ENCODE assay signal across 30 cellular contexts in genomic region chr3:15079083-15079482, GRCh38.
"Had no signal": no experiment of that assay in that cellular context is flagged by ENCODE, and none has a peak within 500 bp of the region (broad histone marks: within the 10 kb centered on the region; RNA-seq: fewer than 3 reads in every experiment).

No MANE protein-coding gene starts in this region.

- H3K27me3 ChIP-seq: colonic mucosa, esophagus squamous epithelium had no signal

- H3K27ac Mint-ChIP-seq: activated CD4-positive, alpha-beta memory T cell treated with anti-CD3 and anti-CD28 coated beads for 36 hours; activated CD4-positive, alpha-beta T cell treated with anti-CD3 and anti-CD28 coated beads for 36 hours; activated CD4-positive, alpha-beta T cell treated with anti-CD3 and anti-CD28 coated beads, Interleukin-2, amount 10 ng/mL, durations not matched to agents 24 days and 14 days; activated CD8-positive, alpha-beta memory T cell treated with anti-CD3 and anti-CD28 coated beads, Interleukin-2, amount 10 ng/mL, durations not matched to agents 7 days and 5 days; activated CD8-positive, alpha-beta T cell treated with anti-CD3 and anti-CD28 coated beads, Interleukin-2, amount 10 ng/mL, durations not matched to agents 7 days and 5 days; activated naive CD8-positive, alpha-beta T cell; activated T-cell treated with anti-CD3 and anti-CD28 coated beads, Interleukin-2, amount 50 U/mL, for 24 hours; activated T-helper 17 cell treated with anti-CD3 and anti-CD28 coated beads, Interleukin-2, amount 50 U/mL, for 72 hours had no signal

- H3K27me3 Mint-ChIP-seq: activated CD4-positive, alpha-beta memory T cell treated with anti-CD3 and anti-CD28 coated beads for 36 hours; activated CD4-positive, alpha-beta T cell treated with anti-CD3 and anti-CD28 coated beads for 36 hours; activated CD4-positive, alpha-beta T cell treated with anti-CD3 and anti-CD28 coated beads, Interleukin-2, amount 10 ng/mL, durations not matched to agents 24 days and 14 days; activated CD8-positive, alpha-beta memory T cell treated with anti-CD3 and anti-CD28 coated beads, Interleukin-2, amount 10 ng/mL, durations not matched to agents 7 days and 5 days; activated naive CD8-positive, alpha-beta T cell; activated T-cell treated with anti-CD3 and anti-CD28 coated beads, Interleukin-2, amount 50 U/mL, for 24 hours; activated T-helper 17 cell treated with anti-CD3 and anti-CD28 coated beads, Interleukin-2, amount 50 U/mL, for 72 hours had no signal

- DNase-seq: activated CD4-positive, alpha-beta memory T cell treated with anti-CD3 and anti-CD28 coated beads for 36 hours; activated CD4-positive, alpha-beta T cell treated with anti-CD3 and anti-CD28 coated beads for 36 hours; activated CD4-positive, alpha-beta T cell treated with anti-CD3 and anti-CD28 coated beads, Interleukin-2, amount 10 ng/mL, durations not matched to agents 24 days and 14 days; activated CD4-positive, CD25-positive, alpha-beta regulatory T cell; activated CD4-positive, CD25-positive, alpha-beta regulatory T cell treated with anti-CD3 and anti-CD28 coated beads, Interleukin-2, amount 50 U/mL, for 72 hours; activated CD8-positive, alpha-beta memory T cell treated with anti-CD3 and anti-CD28 coated beads, Interleukin-2, amount 10 ng/mL, durations not matched to agents 7 days and 5 days; activated CD8-positive, alpha-beta memory T cell treated with anti-CD3 and anti-CD28 coated beads, Interleukin-2, amount 50 U/mL, for 48 hours; activated CD8-positive, alpha-beta T cell treated with anti-CD3 and anti-CD28 coated beads, Interleukin-2, amount 10 ng/mL, durations not matched to agents 7 days and 5 days; activated effector memory CD4-positive, alpha-beta T cell treated with Interleukin-2 at 50 U/mL for 16 hours; activated gamma-delta T cell treated with Interleukin-2 at 50 U/mL for 16 hours; activated naive CD4-positive, alpha-beta T cell treated with anti-CD3 and anti-CD28 coated beads, Interleukin-2, amount 50 U/mL, for 16 hours; activated naive CD4-positive, alpha-beta T cell treated with Interleukin-2 at 50 U/mL for 16 hours; activated T-cell treated with anti-CD3 and anti-CD28 coated beads for 4 hours; activated T-cell treated with anti-CD3 and anti-CD28 coated beads, Interleukin-2, amount 50 U/mL, for 24 hours; amniotic stem cell; anterior cingulate cortex; caudate nucleus; colonic mucosa; effector CD8-positive, alpha-beta T cell; esophagus squamous epithelium; foreskin fibroblast; head of caudate nucleus; T-helper 2 cell had no signal

- H3K27ac ChIP-seq: colonic mucosa, epithelial cell of prostate, esophagus squamous epithelium had no signal

- H3K4me3 Mint-ChIP-seq: activated CD4-positive, alpha-beta memory T cell treated with anti-CD3 and anti-CD28 coated beads for 36 hours; activated CD4-positive, alpha-beta T cell treated with anti-CD3 and anti-CD28 coated beads for 36 hours; activated CD4-positive, alpha-beta T cell treated with anti-CD3 and anti-CD28 coated beads, Interleukin-2, amount 10 ng/mL, durations not matched to agents 24 days and 14 days; activated CD8-positive, alpha-beta memory T cell treated with anti-CD3 and anti-CD28 coated beads, Interleukin-2, amount 10 ng/mL, durations not matched to agents 7 days and 5 days; activated CD8-positive, alpha-beta T cell treated with anti-CD3 and anti-CD28 coated beads, Interleukin-2, amount 10 ng/mL, durations not matched to agents 7 days and 5 days; activated naive CD8-positive, alpha-beta T cell; activated T-cell treated with anti-CD3 and anti-CD28 coated beads, Interleukin-2, amount 50 U/mL, for 24 hours; activated T-helper 17 cell treated with anti-CD3 and anti-CD28 coated beads, Interleukin-2, amount 50 U/mL, for 72 hours had no signal

- H3K9me3 Mint-ChIP-seq: activated CD4-positive, alpha-beta memory T cell treated with anti-CD3 and anti-CD28 coated beads for 36 hours; activated CD4-positive, alpha-beta T cell treated with anti-CD3 and anti-CD28 coated beads, Interleukin-2, amount 10 ng/mL, durations not matched to agents 24 days and 14 days; activated T-cell treated with anti-CD3 and anti-CD28 coated beads, Interleukin-2, amount 50 U/mL, for 24 hours; activated T-helper 17 cell treated with anti-CD3 and anti-CD28 coated beads, Interleukin-2, amount 50 U/mL, for 72 hours had no signal

- H3K4me3 ChIP-seq: colonic mucosa, esophagus squamous epithelium had no signal

- H3K4me1 Mint-ChIP-seq: activated CD4-positive, alpha-beta T cell treated with anti-CD3 and anti-CD28 coated beads for 36 hours; activated T-helper 17 cell treated with anti-CD3 and anti-CD28 coated beads, Interleukin-2, amount 50 U/mL, for 72 hours had no signal

- ATAC-seq: activated CD4-positive, alpha-beta T cell treated with anti-CD3 and anti-CD28 coated beads for 36 hours; activated CD8-positive, alpha-beta memory T cell treated with anti-CD3 and anti-CD28 coated beads, Interleukin-2, amount 10 ng/mL, durations not matched to agents 7 days and 5 days; activated CD8-positive, alpha-beta T cell treated with anti-CD3 and anti-CD28 coated beads, Interleukin-2, amount 10 ng/mL, durations not matched to agents 7 days and 5 days; activated T-helper 17 cell treated with anti-CD3 and anti-CD28 coated beads, Interleukin-2, amount 50 U/mL, for 72 hours had no signal

- H3K4me1 ChIP-seq: colonic mucosa, esophagus squamous epithelium had no signal

- H3K9me3 ChIP-seq: colonic mucosa, esophagus squamous epithelium had no signal

- FAIRE-seq: astrocyte, endometrium, endothelial cell of umbilical vein, frontal cortex had no signal
